ENCODE assay signal across 17 cellular contexts in the genomic region with DNA sequence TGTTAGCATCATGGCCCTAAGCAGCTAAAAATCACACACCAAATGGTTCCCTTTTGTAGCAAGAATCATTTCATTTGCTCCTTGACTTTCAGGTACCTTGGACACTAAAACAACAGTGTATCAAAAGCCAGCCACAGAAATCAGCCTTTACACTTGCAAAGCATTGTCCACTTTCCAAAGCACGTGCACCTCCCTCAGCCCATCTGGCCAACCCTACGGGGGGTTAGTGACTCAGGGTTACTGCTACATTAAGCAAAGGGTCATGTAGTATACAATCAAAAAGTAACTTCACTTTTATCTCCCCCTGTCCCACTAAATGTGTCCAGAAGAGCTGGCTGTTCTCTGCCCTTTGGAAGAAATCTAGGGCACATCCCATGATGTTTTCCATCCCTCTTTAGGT.
"Had no signal": no experiment of that assay in that cellular context is flagged by ENCODE, and none has a peak within 500 bp of the region (broad histone marks: within the 10 kb centered on the region; RNA-seq: fewer than 3 reads in every experiment).

No MANE protein-coding gene starts in this region.

- FAIRE-seq: TTC549 had no signal

- H3K4me1 ChIP-seq: colonic mucosa, uterus had no signal

- ATAC-seq: stimulated activated naive CD8-positive, alpha-beta T cell treated with anti-CD3 and anti-CD28 coated beads, Interleukin-15, Interleukin-2, amounts not matched to agents 100 U/mL and 50 U/mL, for 24 hours; WTC11 had no signal

- H3K4me3 ChIP-seq: colonic mucosa, tibial nerve, uterus had no signal

- DNase-seq: activated CD4-positive, alpha-beta T cell treated with anti-CD3 and anti-CD28 coated beads for 4 hours; activated naive CD4-positive, alpha-beta T cell treated with Interleukin-2 at 50 U/mL for 16 hours; activated naive CD8-positive, alpha-beta T cell treated with anti-CD3 and anti-CD28 coated beads, Interleukin-2, amount 10 ng/mL, durations not matched to agents 7 days and 5 days; activated T-cell treated with anti-CD3 and anti-CD28 coated beads, Interleukin-2, amount 50 U/mL, for 1 hour; central memory CD4-positive, alpha-beta T cell; colonic mucosa; foreskin melanocyte; glutamatergic neuron; islet precursor cell; nephron progenitor cell; occipital lobe; stimulated activated CD4-positive, alpha-beta T cell treated with anti-CD3 and anti-CD28 coated beads, Interleukin-2, amount 100 ng/mL, for 24 hours; stimulated activated naive CD8-positive, alpha-beta T cell treated with anti-CD3 and anti-CD28 coated beads, Interleukin-15, Interleukin-2, amounts not matched to agents 100 U/mL and 50 U/mL, for 24 hours; uterus had no signal

- H3K27ac ChIP-seq: colonic mucosa, tibial nerve, uterus had no signal

- H3K9me3 ChIP-seq: colonic mucosa, tibial nerve, uterus had no signal

- H3K27me3 ChIP-seq: colonic mucosa, tibial nerve, uterus had no signal

- H3K36me3 ChIP-seq: colonic mucosa, tibial nerve, uterus had no signal
